In genomic region chr1:160046494-160047115, GRCh38 we compare ENCODE assay signal across 8 cellular contexts. TPM values are rescaled to one million over a fixed set of nuclear protein-coding genes. Genes with fewer than 3 reads are reported as not detected.
A peak's percentile ranks its signal among the peaks of the same experiment; 100 is the strongest.
DNase-seq lines count a peak whose midpoint lies in the region; ATAC-seq and TF ChIP-seq lines count a peak whose summit lies in the region.

No MANE protein-coding gene starts in this region.

- peak; percentile 78 for TF ChIP-seq RAD21 in Ishikawa (IDR thresholded peaks at IDR 0.05; ENCODE audit: low read depth)

- H3K27ac Mint-ChIP-seq in T-helper 2 cell treated with Interferon-gamma antibody and Interleukin-4, amounts not matched to agents 5 μg/mL and 100 μg/mL, for 36 hours, result peak overlapping the region; percentile 46
- H3K27ac Mint-ChIP-seq in central memory CD8-positive, alpha-beta T cell (ENCODE audit: low read depth), result no peak overlapping the region

- TF ChIP-seq CTCF in kidney epithelial cell (IDR thresholded peaks at IDR 0.05; ENCODE audit: insufficient read depth, low read length, poor library complexity, severe bottlenecking), result peak; percentile 64

- peaks cover 19% of the 10 kb centered on the region for H3K27me3 ChIP-seq in kidney epithelial cell (ENCODE audit: control insufficient read depth, insufficient read depth, low read length)

- no peaks in the 10 kb centered on the region for H3K9me3 Mint-ChIP-seq in T-helper 2 cell treated with Interferon-gamma antibody and Interleukin-4, amounts not matched to agents 5 μg/mL and 100 μg/mL, for 36 hours
- H3K9me3 Mint-ChIP-seq in central memory CD8-positive, alpha-beta T cell, result no peaks in the 10 kb centered on the region

- no peak for TF ChIP-seq EP300 in Ishikawa (IDR thresholded peaks at IDR 0.05; ENCODE audit: borderline replicate concordance)

- peaks cover 13% of the 10 kb centered on the region for H3K4me1 Mint-ChIP-seq in T-helper 2 cell treated with Interferon-gamma antibody and Interleukin-4, amounts not matched to agents 5 μg/mL and 100 μg/mL, for 36 hours (ENCODE audit: low read depth)
- peaks cover 12% of the 10 kb centered on the region for H3K4me1 Mint-ChIP-seq in central memory CD8-positive, alpha-beta T cell

- no peaks in the 10 kb centered on the region for H3K36me3 ChIP-seq in kidney epithelial cell (ENCODE audit: control insufficient read depth, insufficient read depth, low read length)

- ATAC-seq in GM19328 (IDR thresholded peaks at IDR 0.05; ENCODE audit: unreplicated experiment) (peak; percentile 55), HG02623 (IDR thresholded peaks at IDR 0.05; ENCODE audit: unreplicated experiment) (no peak)
- peak; percentile 52 for ATAC-seq in central memory CD8-positive, alpha-beta T cell (replicated peaks; ENCODE audit: extremely low read depth, poor library complexity, severe bottlenecking)

- peak overlapping the region; percentile 76 for H3K4me3 Mint-ChIP-seq in T-helper 2 cell treated with Interferon-gamma antibody and Interleukin-4, amounts not matched to agents 5 μg/mL and 100 μg/mL, for 36 hours
- peak overlapping the region; percentile 51 for H3K4me3 Mint-ChIP-seq in central memory CD8-positive, alpha-beta T cell

- H3K4me3 ChIP-seq in kidney epithelial cell (ENCODE audit: low read depth, low read length), result no peak overlapping the region

- no peaks in the 10 kb centered on the region for H3K36me3 Mint-ChIP-seq in T-helper 2 cell treated with Interferon-gamma antibody and Interleukin-4, amounts not matched to agents 5 μg/mL and 100 μg/mL, for 36 hours (ENCODE audit: low read depth)
- no peaks in the 10 kb centered on the region for H3K36me3 Mint-ChIP-seq in central memory CD8-positive, alpha-beta T cell (ENCODE audit: insufficient read depth)

- peaks cover 11% of the 10 kb centered on the region for H3K27me3 Mint-ChIP-seq in T-helper 2 cell treated with Interferon-gamma antibody and Interleukin-4, amounts not matched to agents 5 μg/mL and 100 μg/mL, for 36 hours (ENCODE audit: low read depth)
- peaks cover 46% of the 10 kb centered on the region for H3K27me3 Mint-ChIP-seq in central memory CD8-positive, alpha-beta T cell

- DNase-seq in CMK (ENCODE audit: low read depth) (peak; percentile 98), kidney epithelial cell (ENCODE audit: low read depth) (no peak)
- peak; percentile 39 for DNase-seq in T-helper 2 cell treated with Interferon-gamma antibody and Interleukin-4, amounts not matched to agents 5 μg/mL and 100 μg/mL, for 36 hours (ENCODE audit: low spot score)
- DNase-seq in central memory CD8-positive, alpha-beta T cell (ENCODE audit: low spot score in 2 of 2), result no peak
- peak; percentile 53 for DNase-seq in stimulated activated CD8-positive, alpha-beta memory T cell treated with anti-CD3 and anti-CD28 coated beads, Interleukin-4, amount 100 ng/mL, for 48 hours

TF ChIP-seq in Ishikawa, 13 proteins besides CTCF, POLR2A, EP300 and RAD21:
- TF ChIP-seq TCF12 (IDR thresholded peaks at IDR 0.05; ENCODE audit: low read depth) (no peak), EGR1 (IDR thresholded peaks at IDR 0.05) (0 out of 2 replicates have a peak, but pooled peaks have one; percentile 30)

RNA-seq across cellular contexts. Expression of gene PIGM, which starts 14.8 kb away (rescaled TPM):
- total RNA-seq in kidney epithelial cell, result 5.3 and 5.5 TPM in 2 replicates

RNA-seq across cellular contexts. Expression of gene KCNJ10, which starts 23.4 kb away (rescaled TPM):
- total RNA-seq in kidney epithelial cell, result 0.04 TPM in 1 of 2 replicates, not detected in the other

RNA-seq across cellular contexts. Expression of gene KCNJ9, which starts 34.7 kb away (rescaled TPM):
- total RNA-seq in kidney epithelial cell, result not detected in 2 replicates

RNA-seq across cellular contexts. Expression of gene IGSF8, which starts 51.8 kb away (rescaled TPM):
- total RNA-seq in kidney epithelial cell, result 32.9 and 44.3 TPM in 2 replicates

Comparison
In these comparisons a context has a peak if more than half of its experiments do, and no peak if none do; other contexts are left out.
1. DNase-seq: peak in CMK (single experiment), T-helper 2 cell treated with Interferon-gamma antibody and Interleukin-4, amounts not matched to agents 5 μg/mL and 100 μg/mL, for 36 hours (single experiment) and stimulated activated CD8-positive, alpha-beta memory T cell treated with anti-CD3 and anti-CD28 coated beads, Interleukin-4, amount 100 ng/mL, for 48 hours (single experiment); none in central memory CD8-positive, alpha-beta T cell (0 of 2) and kidney epithelial cell (single experiment).